In the genomic region with DNA sequence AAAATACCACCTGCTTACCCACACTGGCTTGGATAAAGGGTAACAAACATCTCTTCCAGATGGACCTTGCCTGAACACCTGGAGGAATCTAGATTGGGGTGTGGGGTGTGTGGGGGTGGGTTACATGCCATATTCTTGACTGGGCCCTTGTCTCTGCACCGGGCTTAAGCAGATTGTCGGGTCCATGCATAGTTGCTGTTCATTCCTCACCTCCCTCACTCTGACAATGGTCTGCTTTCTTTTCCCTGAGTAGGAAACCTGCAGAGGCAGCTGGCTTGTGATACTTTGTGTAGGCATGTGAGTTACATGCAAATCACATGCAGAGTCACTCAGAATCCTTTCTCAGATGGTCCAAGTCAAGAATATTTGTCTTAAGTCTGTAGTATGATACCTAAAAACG, we compare ENCODE assay signal across 26 cellular contexts.
A peak's percentile ranks its signal among the peaks of the same experiment; 100 is the strongest.
DNase-seq lines count a peak whose midpoint lies in the region; ATAC-seq, FAIRE-seq and TF ChIP-seq lines count a peak whose summit lies in the region.
"Had no signal": no experiment of that assay in that cellular context is flagged by ENCODE, and none has a peak within 500 bp of the region (broad histone marks: within the 10 kb centered on the region; RNA-seq: fewer than 3 reads in every experiment).

No MANE protein-coding gene starts in this region.

- no peaks in the 10 kb centered on the region for H3K36me3 Mint-ChIP-seq in activated naive CD4-positive, alpha-beta T cell treated with anti-CD3 and anti-CD28 coated beads, Interleukin-2, amount 50 U/mL, for 24 hours
- H3K36me3 Mint-ChIP-seq in activated naive CD4-positive, alpha-beta T cell treated with anti-CD3 and anti-CD28 coated beads for 36 hours (ENCODE audit: low read depth) = no peaks in the 10 kb centered on the region
- H3K36me3 Mint-ChIP-seq in GM23338 (ENCODE audit: low read depth) = no peaks in the 10 kb centered on the region

- H3K4me1 Mint-ChIP-seq in activated naive CD4-positive, alpha-beta T cell treated with anti-CD3 and anti-CD28 coated beads, Interleukin-2, amount 50 U/mL, for 24 hours = peaks cover 61% of the 10 kb centered on the region
- H3K4me1 Mint-ChIP-seq in activated naive CD4-positive, alpha-beta T cell treated with anti-CD3 and anti-CD28 coated beads for 36 hours (ENCODE audit: low read depth) = peaks cover 35% of the 10 kb centered on the region
- peaks cover 2% of the 10 kb centered on the region; the same call in 2 of the 3 replicates for H3K4me1 Mint-ChIP-seq in GM23338

- H3K27ac ChIP-seq in GM23338 (ENCODE audit: low read depth) = no peak overlapping the region
- no peak overlapping the region for H3K27ac ChIP-seq in keratinocyte (ENCODE audit: control insufficient read depth, insufficient read depth, low read length)
- H3K27ac ChIP-seq: A549; BLaER1 treated with 17β-estradiol and CSF1 and Interleukin-3, amounts not matched to agents 10 nM and 100 nM; SJSA1 had no signal

- intact Hi-C loops in activated naive CD4-positive, alpha-beta T cell treated with anti-CD3 and anti-CD28 coated beads for 36 hours (cut with micrococcal nuclease) = no loop called here

- no peak for TF ChIP-seq POLR2A in erythroblast (IDR thresholded peaks at IDR 0.05; ENCODE audit: low read length)

- H3K9ac ChIP-seq in keratinocyte (ENCODE audit: control insufficient read depth, extremely low read depth, insufficient read depth, low read length) = no peak overlapping the region
- H3K9ac ChIP-seq: BLaER1 treated with 17β-estradiol and CSF1 and Interleukin-3, amounts not matched to agents 10 nM and 100 nM had no signal

- H3K4me3 Mint-ChIP-seq in activated naive CD4-positive, alpha-beta T cell treated with anti-CD3 and anti-CD28 coated beads, Interleukin-2, amount 50 U/mL, for 24 hours = no peak overlapping the region
- no peak overlapping the region for H3K4me3 Mint-ChIP-seq in activated naive CD4-positive, alpha-beta T cell treated with anti-CD3 and anti-CD28 coated beads for 36 hours
- no peak overlapping the region for H3K4me3 Mint-ChIP-seq in GM23338
- H3K4me3 Mint-ChIP-seq: CD4-positive, alpha-beta T cell had no signal

- H3K9me3 Mint-ChIP-seq in activated naive CD4-positive, alpha-beta T cell treated with anti-CD3 and anti-CD28 coated beads, Interleukin-2, amount 50 U/mL, for 24 hours = no peaks in the 10 kb centered on the region
- no peaks in the 10 kb centered on the region for H3K9me3 Mint-ChIP-seq in activated naive CD4-positive, alpha-beta T cell treated with anti-CD3 and anti-CD28 coated beads for 36 hours
- no peaks in the 10 kb centered on the region for H3K9me3 Mint-ChIP-seq in GM23338
- H3K9me3 Mint-ChIP-seq: CD4-positive, alpha-beta T cell had no signal

- TF ChIP-seq CTCF in GM23338 (conservative IDR thresholded peaks at IDR 0.05; ENCODE audit: low read depth in 2 of 2) (no peak), keratinocyte (optimal IDR thresholded peaks at IDR 0.05 in 1 of 3, IDR thresholded peaks at IDR 0.05 in 1 of 3, conservative IDR thresholded peaks at IDR 0.05 in 1 of 3; ENCODE audit: extremely low read depth in 1 of 3, insufficient read depth in 2 of 3, low read length in 3 of 3) (no peak)

- no peak overlapping the region for H2AFZ ChIP-seq in GM23338
- H2AFZ ChIP-seq in keratinocyte (ENCODE audit: control insufficient read depth, low read length) = no peak overlapping the region

- H3K36me3 ChIP-seq in GM23338 (ENCODE audit: insufficient read depth) (no peaks in the 10 kb centered on the region), keratinocyte (ENCODE audit: control insufficient read depth in 2 of 2, extremely low read depth in 1 of 2, insufficient read depth in 2 of 2, low read length in 2 of 2) (no peaks in the 10 kb centered on the region)
- H3K36me3 ChIP-seq: BLaER1 treated with 17β-estradiol and CSF1 and Interleukin-3, amounts not matched to agents 10 nM and 100 nM; SJSA1 had no signal

- H3K27me3 ChIP-seq in GM23338 (ENCODE audit: insufficient read depth) (no peaks in the 10 kb centered on the region), keratinocyte (ENCODE audit: control insufficient read depth, extremely low read depth, insufficient read depth, low read length) (no peaks in the 10 kb centered on the region)
- H3K27me3 ChIP-seq: BLaER1 treated with 17β-estradiol and CSF1 and Interleukin-3, amounts not matched to agents 10 nM and 100 nM; SJSA1 had no signal

- H4K20me1 ChIP-seq in GM23338 (replicated peaks; ENCODE audit: insufficient read depth) (no peaks in the 10 kb centered on the region), keratinocyte (ENCODE audit: control insufficient read depth, extremely low read depth, insufficient read depth, low read length) (no peaks in the 10 kb centered on the region)
- H4K20me1 ChIP-seq: BLaER1 treated with 17β-estradiol and CSF1 and Interleukin-3, amounts not matched to agents 10 nM and 100 nM had no signal

- no peak for DNase-seq in activated naive CD4-positive, alpha-beta T cell treated with anti-CD3 and anti-CD28 coated beads for 36 hours
- DNase-seq in GM23338 (ENCODE audit: low spot score) (no peak), NCI-H526 treated with DMSO at 0.1 percent for 48 hours (lab: John Stamatoyannopoulos, UW) (peak; percentile 87), keratinocyte (ENCODE audit: low read depth, low spot score) (no peak), erythroblast (lab: John Stamatoyannopoulos, UW) (no peak), G401 (ENCODE audit: low spot score) (no peak), SK-N-DZ (ENCODE audit: low spot score) (no peak)
- DNase-seq: AML-193; CD4-positive, alpha-beta T cell; COR-L47; DND-41; NCI-H1092 treated with DMSO at 0.1 percent for 48 hours; NCI-H1436; NCI-H187; NCI-H2081 treated with DMSO at 0.1 percent for 48 hours; NCI-H524; NCI-H82; Right ventricle myocardium superior; RPMI8226; T-helper 1 cell had no signal

- H3K4me1 ChIP-seq in GM23338 (ENCODE audit: insufficient read depth) (no peaks in the 10 kb centered on the region), keratinocyte (ENCODE audit: control insufficient read depth, extremely low read depth, insufficient read depth, low read length) (peaks cover 40% of the 10 kb centered on the region)

- no peak overlapping the region for H3K4me3 ChIP-seq in GM23338
- no peak overlapping the region for H3K4me3 ChIP-seq in keratinocyte (ENCODE audit: control insufficient read depth in 2 of 3, extremely low read depth in 1 of 3, insufficient read depth in 2 of 3, low read depth in 1 of 3, low read length in 3 of 3)
- H3K4me3 ChIP-seq: A549; BLaER1 treated with 17β-estradiol and CSF1 and Interleukin-3, amounts not matched to agents 10 nM and 100 nM; SJSA1 had no signal

- H3K9me2 ChIP-seq in GM23338 (ENCODE audit: insufficient read depth) = no peaks in the 10 kb centered on the region

- dilution Hi-C loops in keratinocyte (cut with MboI; ENCODE audit: extremely low pct_ligation_motif_present, low sequenced_read_pairs) = no loop called here

- CTCF ChIA-PET in activated naive CD4-positive, alpha-beta T cell treated with anti-CD3 and anti-CD28 coated beads for 36 hours (lab: Charles Lee) = no interaction called here

- H3K27ac Mint-ChIP-seq in activated naive CD4-positive, alpha-beta T cell treated with anti-CD3 and anti-CD28 coated beads, Interleukin-2, amount 50 U/mL, for 24 hours = peak overlapping the region; percentile 41
- H3K27ac Mint-ChIP-seq in activated naive CD4-positive, alpha-beta T cell treated with anti-CD3 and anti-CD28 coated beads for 36 hours = no peak overlapping the region
- no peak overlapping the region for H3K27ac Mint-ChIP-seq in GM23338
- H3K27ac Mint-ChIP-seq: CD4-positive, alpha-beta T cell had no signal

- FAIRE-seq in keratinocyte (lab: Jason Lieb, UNC) = peak; percentile 34
- FAIRE-seq: A549, GM18507 had no signal

- peak; percentile 49 for ATAC-seq in GM23338
- ATAC-seq: A549, HCT116 had no signal

- no peaks in the 10 kb centered on the region for H3F3A ChIP-seq in GM23338 (replicated peaks; ENCODE audit: low read depth)

- H3K79me2 ChIP-seq in GM23338 (replicated peaks; ENCODE audit: insufficient read depth) (no peaks in the 10 kb centered on the region), keratinocyte (ENCODE audit: control insufficient read depth, insufficient read depth, low read length) (no peaks in the 10 kb centered on the region)

- H3K27me3 Mint-ChIP-seq in activated naive CD4-positive, alpha-beta T cell treated with anti-CD3 and anti-CD28 coated beads, Interleukin-2, amount 50 U/mL, for 24 hours = no peaks in the 10 kb centered on the region
- H3K27me3 Mint-ChIP-seq in activated naive CD4-positive, alpha-beta T cell treated with anti-CD3 and anti-CD28 coated beads for 36 hours (ENCODE audit: low read depth) = no peaks in the 10 kb centered on the region
- H3K27me3 Mint-ChIP-seq in GM23338 (ENCODE audit: insufficient read depth, low read depth, poor library complexity) = no peaks in the 10 kb centered on the region
- H3K27me3 Mint-ChIP-seq: CD4-positive, alpha-beta T cell had no signal

- H3K4me2 ChIP-seq in GM23338 = no peak overlapping the region
- H3K4me2 ChIP-seq in keratinocyte (ENCODE audit: control insufficient read depth, extremely low read depth, insufficient read depth, low read depth, low read length) = no peak overlapping the region
- H3K4me2 ChIP-seq: A549; BLaER1 treated with 17β-estradiol and CSF1 and Interleukin-3, amounts not matched to agents 10 nM and 100 nM had no signal

- H3K9me3 ChIP-seq in keratinocyte (ENCODE audit: control insufficient read depth, low read depth, low read length) = no peaks in the 10 kb centered on the region
- H3K9me3 ChIP-seq: A549; BLaER1 treated with 17β-estradiol and CSF1 and Interleukin-3, amounts not matched to agents 10 nM and 100 nM; SJSA1 had no signal

- H3K9me1 ChIP-seq in keratinocyte (ENCODE audit: control insufficient read depth, extremely low read depth, insufficient read depth, low read length) = no peaks in the 10 kb centered on the region

- in situ Hi-C loops in G401 (cut with HindIII; ENCODE audit: low sequenced_read_pairs) = no loop called here

TF ChIP-seq in GM23338, 12 proteins besides CTCF, POLR2A, EP300 and RAD21 (continues in another document):
- TF ChIP-seq ZNF331 (CRISPR knock-in tag; IDR thresholded peaks at IDR 0.05; ENCODE audit: low read depth) = no peak
